Comparison of ENCODE assay signal across 24 cellular contexts in the genomic region with DNA sequence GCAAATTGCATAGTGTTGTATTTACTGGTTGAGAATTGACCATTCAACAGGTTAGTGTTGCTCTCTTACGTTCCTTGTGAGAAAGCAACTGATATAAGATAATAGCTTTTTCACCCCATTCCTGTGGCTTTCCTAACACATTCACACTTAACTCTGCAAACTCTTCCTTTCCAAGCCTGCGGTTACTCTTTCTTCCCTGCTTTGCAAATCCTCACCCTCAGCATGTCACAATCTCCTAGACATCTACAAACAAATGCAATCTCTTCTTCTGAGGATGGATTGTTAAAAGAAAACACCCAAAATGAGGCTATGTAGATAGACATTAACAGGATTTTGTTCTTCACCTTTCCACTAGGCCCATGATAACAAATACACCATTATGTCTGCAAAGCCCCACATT.
"Had no signal": no experiment of that assay in that cellular context is flagged by ENCODE, and none has a peak within 500 bp of the region (broad histone marks: within the 10 kb centered on the region; RNA-seq: fewer than 3 reads in every experiment).

No MANE protein-coding gene starts in this region.

- H3K27me3 Mint-ChIP-seq: T-cell had no signal

- H3K27ac Mint-ChIP-seq: T-cell had no signal

- ATAC-seq: HepG2, Panc1, Right ventricle myocardium inferior, SK-N-SH treated with all-trans-retinoic acid at 6 μM for 48 hours, T-cell had no signal

- H3K4me3 ChIP-seq: SJCRH30 had no signal

- H3K4me1 ChIP-seq: SJCRH30 had no signal

- H3K36me3 Mint-ChIP-seq: T-cell had no signal

- H3K9me3 ChIP-seq: SJCRH30 had no signal

- H3K4me3 Mint-ChIP-seq: T-cell had no signal

- DNase-seq: IMR-90, Karpas-422, KG1, MM.1S, NCI-H1092 treated with DMSO at 0.1 percent for 48 hours, NCI-H1436, NCI-H187, NCI-H2029, NCI-H2081 treated with DMSO at 0.1 percent for 48 hours, NCI-H2171, NCI-H226, NCI-H446, NCI-H510A, NCI-H524 treated with DMSO at 0.1 percent for 48 hours, NCI-H69, NCI-H774, SHP77 treated with DMSO at 0.1 percent for 48 hours, SJCRH30, T-cell had no signal

- H3K27me3 ChIP-seq: SJCRH30 had no signal

- H3K4me1 Mint-ChIP-seq: T-cell had no signal

- H3K27ac ChIP-seq: HL-60, SJCRH30 had no signal

- H3K36me3 ChIP-seq: SJCRH30 had no signal
